ENCODE assay signal across 8 cellular contexts in the genomic region with DNA sequence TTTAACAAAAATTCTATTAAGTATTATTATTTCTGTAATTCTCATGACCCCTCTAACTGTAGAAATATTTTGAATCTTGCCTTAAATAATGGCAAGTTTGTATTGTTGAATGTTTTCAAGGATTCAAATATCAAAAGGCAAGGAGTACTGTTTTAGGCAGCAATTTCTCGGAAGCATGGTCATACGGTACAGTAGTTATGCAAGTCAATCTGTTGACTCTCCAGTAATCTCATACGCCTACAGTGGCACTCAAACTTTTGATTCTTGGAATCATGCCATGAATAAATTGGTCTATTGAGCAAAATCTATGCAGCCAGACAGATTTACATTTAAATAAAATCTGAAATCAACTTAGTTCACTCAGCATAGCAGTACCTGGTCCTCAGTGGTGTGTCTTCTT.
"Had no signal": no experiment of that assay in that cellular context is flagged by ENCODE, and none has a peak within 500 bp of the region (broad histone marks: within the 10 kb centered on the region; RNA-seq: fewer than 3 reads in every experiment).

No MANE protein-coding gene starts in this region.

- H3K9me3 ChIP-seq: HAP-1 had no signal

- H2AFZ ChIP-seq: GM23338 had no signal

- H3K4me1 ChIP-seq: HAP-1 had no signal

- DNase-seq: H7, HFFc6, IMR-90 had no signal

- H3K4me3 ChIP-seq: GM23338, HAP-1, K562 had no signal

- H3K4me2 ChIP-seq: GM23338 had no signal

- ATAC-seq: GM23338, HCT116, K562 had no signal

- FAIRE-seq: HTR-8/SVneo, K562 had no signal

- H3K36me3 ChIP-seq: HAP-1 had no signal
